In the genomic region with DNA sequence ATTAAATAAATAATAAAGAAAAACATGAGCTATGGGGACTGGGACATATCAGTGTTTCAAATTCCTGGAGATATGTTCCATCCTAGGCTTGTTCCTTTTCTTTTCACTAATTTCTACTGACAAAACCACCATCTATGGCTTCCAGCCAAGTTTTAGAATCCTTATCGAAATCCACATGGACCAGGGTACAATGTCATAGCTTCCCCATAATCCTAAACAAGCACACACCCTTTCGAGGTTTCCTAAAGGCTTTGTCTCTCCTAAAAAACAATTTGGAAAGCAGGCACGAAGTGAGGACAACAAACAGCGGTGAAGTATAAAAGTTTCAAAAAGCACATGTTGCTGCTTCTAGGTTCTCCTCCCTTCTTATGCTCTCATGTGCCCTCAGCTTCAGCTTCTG, we compare ENCODE assay signal across 1 cellular context.
TF ChIP-seq lines count a peak whose summit lies in the region.

No MANE protein-coding gene starts in this region.

TF ChIP-seq in endothelial cell of umbilical vein, 7 proteins besides CTCF, POLR2A, EP300 and RAD21:
- no peak for TF ChIP-seq FOS (IDR thresholded peaks at IDR 0.05; ENCODE audit: borderline replicate concordance, insufficient read depth, low read length)
- TF ChIP-seq MYC (IDR thresholded peaks at IDR 0.05; ENCODE audit: low read depth, low read length), result no peak
- no peak for TF ChIP-seq GATA2 (IDR thresholded peaks at IDR 0.05; ENCODE audit: insufficient read depth, insufficient read length, low read depth, low read length)
- TF ChIP-seq EZH2 (IDR thresholded peaks at IDR 0.05; ENCODE audit: borderline replicate concordance, low read depth, low read length, severe bottlenecking), result no peak
